Comparison of ENCODE assay signal across 8 cellular contexts in genomic region chr19:2578911-2579677, GRCh38.
DNase-seq lines count a peak whose midpoint lies in the region; ATAC-seq, FAIRE-seq and TF ChIP-seq lines count a peak whose summit lies in the region.

No MANE protein-coding gene starts in this region.

- H3K27ac ChIP-seq in gastrocnemius medialis: peak overlapping the region; percentile 81 to 89 (median 88)

- H3K36me3 ChIP-seq in bronchial epithelial cell (ENCODE audit: control insufficient read depth, insufficient read depth, low read length): no peaks in the 10 kb centered on the region
- no peaks in the 10 kb centered on the region for H3K36me3 ChIP-seq in gastrocnemius medialis

- peak overlapping the region; percentile 65 for H3K4me3 Mint-ChIP-seq in WTC11

- H3K27ac Mint-ChIP-seq in WTC11: peak overlapping the region; percentile 92

- ATAC-seq in WTC11 (peak; percentile 78), gastrocnemius medialis (peak; percentile 87 to 88), HG03196 (IDR thresholded peaks at IDR 0.05; ENCODE audit: unreplicated experiment) (no peak)

- H3K27me3 ChIP-seq in bronchial epithelial cell (ENCODE audit: control insufficient read depth, insufficient read depth, low read length): no peaks in the 10 kb centered on the region
- H3K27me3 ChIP-seq in gastrocnemius medialis: no peaks in the 10 kb centered on the region

- peak; percentile 54 for TF ChIP-seq CTCF in WTC11 (IDR thresholded peaks at IDR 0.05)
- TF ChIP-seq CTCF in bronchial epithelial cell (IDR thresholded peaks at IDR 0.05; ENCODE audit: insufficient read depth, low read length, severe bottlenecking): peak; percentile 86
- peak; percentile 96 to 98 (median 98) for TF ChIP-seq CTCF in gastrocnemius medialis (IDR thresholded peaks at IDR 0.05 in 4 of 5, conservative IDR thresholded peaks at IDR 0.05 in 1 of 5)

- CTCF ChIA-PET in WTC11 (lab: Charles Lee): interaction anchor here (0.6 to 5.6 kb wide), 39 partner anchors 8 to 152 kb away, joined by 3 to 110 read pairs (median 6); partner anchors contain the start of genes GADD45B, LMNB2 and TIMM13

- intact Hi-C loops in gastrocnemius medialis (cut with DNase I; ENCODE audit: low total_unique reads): loop anchor here (1.0 kb wide), 4 partner anchors 32 to 105 kb away; no protein-coding TSS in a partner anchor

- H3K4me1 ChIP-seq in gastrocnemius medialis: peaks cover 32 to 38% of the 10 kb centered on the region in 2 donors

- peaks cover 25% of the 10 kb centered on the region for H3K9me3 Mint-ChIP-seq in WTC11

- H3K4me1 Mint-ChIP-seq in WTC11: peaks cover 14% of the 10 kb centered on the region

- peaks cover 2% of the 10 kb centered on the region for H3K9me3 ChIP-seq in iPS-18c (ENCODE audit: control insufficient read depth, insufficient read depth, low read length)
- H3K9me3 ChIP-seq in gastrocnemius medialis: no peaks in the 10 kb centered on the region

- peaks cover 4% of the 10 kb centered on the region; the same call in 1 of the 2 replicates for H3K27me3 Mint-ChIP-seq in WTC11 (ENCODE audit: low read depth)

- POLR2A ChIA-PET in WTC11 (lab: Charles Lee): interaction anchor here (0.6 to 4.3 kb wide), 10 partner anchors 20 to 431 kb away, joined by 3 to 52 read pairs (median 4); partner anchors contain the start of genes GADD45B and LMNB2

- in situ Hi-C loops in gastrocnemius medialis (cut with MboI; ENCODE audit: low sequenced_read_pairs in 4 of 4): loop anchor here in 2 of 4 donors (5.0 to 10.0 kb wide), 2 partner anchors 102 to 104 kb away; partner anchors contain the start of gene GADD45B (in 2 of the 2)

- DNase-seq in ELR (ENCODE audit: low read depth) (peak; percentile 92), NCI-H1417 treated with DMSO at 0.1 percent for 48 hours (lab: John Stamatoyannopoulos, UW) (peak; percentile 33), WTC11 (ENCODE audit: low spot score) (peak; percentile 92), bronchial epithelial cell (ENCODE audit: low read depth) (peak; percentile 57), gastrocnemius medialis (peak; percentile 81 to 88), AML-193 (lab: John Stamatoyannopoulos, UW) (no peak)

- FAIRE-seq in bronchial epithelial cell (lab: Jason Lieb, UNC): no peak

- TF ChIP-seq POLR2A in gastrocnemius medialis (IDR thresholded peaks at IDR 0.05): peak in 1 of 2 donors; percentile 24

- peak overlapping the region; percentile 31 for H3K4me3 ChIP-seq in bronchial epithelial cell (ENCODE audit: low read depth, low read length)
- H3K4me3 ChIP-seq in iPS-18c (ENCODE audit: insufficient read depth, low read depth, low read length): peak overlapping the region; percentile 56
- peak overlapping the region; percentile 55 to 66 (median 60) for H3K4me3 ChIP-seq in gastrocnemius medialis

- peaks cover 11% of the 10 kb centered on the region for H3K36me3 Mint-ChIP-seq in WTC11

TF ChIP-seq in WTC11, 78 proteins besides CTCF, POLR2A, EP300 and RAD21 (continues in another document):
- TF ChIP-seq ZSCAN18 (CRISPR knock-in tag; IDR thresholded peaks at IDR 0.05) (no peak), IRF1 (CRISPR knock-in tag; IDR thresholded peaks at IDR 0.05) (no peak), FOXJ3 (CRISPR knock-in tag; IDR thresholded peaks at IDR 0.05; ENCODE audit: borderline replicate concordance) (no peak), TCF7 (CRISPR knock-in tag; IDR thresholded peaks at IDR 0.05; ENCODE audit: low read depth) (no peak), SOX15 (CRISPR knock-in tag; IDR thresholded peaks at IDR 0.05) (no peak), CDX4 (CRISPR knock-in tag; IDR thresholded peaks at IDR 0.05; ENCODE audit: borderline replicate concordance) (no peak), SMAD3 (CRISPR knock-in tag; IDR thresholded peaks at IDR 0.05; ENCODE audit: borderline replicate concordance) (no peak), ATF6 (CRISPR knock-in tag; IDR thresholded peaks at IDR 0.05) (no peak), NR2C2 (CRISPR knock-in tag; IDR thresholded peaks at IDR 0.05) (no peak), JUN (CRISPR knock-in tag; IDR thresholded peaks at IDR 0.05) (no peak), SP1 (CRISPR knock-in tag; conservative IDR thresholded peaks at IDR 0.05) (peak; percentile 52; the same call in 1 of the 2 replicates), PRRX2 (CRISPR knock-in tag; IDR thresholded peaks at IDR 0.05) (no peak), ELF4 (CRISPR knock-in tag; IDR thresholded peaks at IDR 0.05; ENCODE audit: low read depth) (no peak), ATF1 (CRISPR knock-in tag; IDR thresholded peaks at IDR 0.05) (no peak), ZNF416 (CRISPR knock-in tag; IDR thresholded peaks at IDR 0.05) (no peak), GRHL2 (CRISPR knock-in tag; IDR thresholded peaks at IDR 0.05; ENCODE audit: insufficient replicate concordance, severe bottlenecking) (no peak), NFATC4 (CRISPR knock-in tag; IDR thresholded peaks at IDR 0.05) (no peak), ZNF317 (CRISPR knock-in tag; IDR thresholded peaks at IDR 0.05; ENCODE audit: borderline replicate concordance, low read depth) (no peak), ZNF232 (CRISPR knock-in tag; IDR thresholded peaks at IDR 0.05) (no peak), EMX1 (CRISPR knock-in tag; IDR thresholded peaks at IDR 0.05) (no peak), GABPB1 (CRISPR knock-in tag; IDR thresholded peaks at IDR 0.05) (peak; percentile 77), ZNF532 (CRISPR knock-in tag; IDR thresholded peaks at IDR 0.05; ENCODE audit: borderline replicate concordance) (no peak)

Comparison
In these comparisons a context has a peak if more than half of its experiments do, and no peak if none do; other contexts are left out.
1. DNase-seq: peak in ELR (single experiment), NCI-H1417 treated with DMSO at 0.1 percent for 48 hours (single experiment), WTC11 (single experiment), bronchial epithelial cell (single experiment) and gastrocnemius medialis (2 of 2); none in AML-193 (0 of 2).
2. Peak in every context shown above with its lines, with median percentiles within 50 percentile points of each other: CTCF ChIP-seq and H3K4me3 ChIP-seq.